ENCODE assay signal across 16 cellular contexts in the genomic region with DNA sequence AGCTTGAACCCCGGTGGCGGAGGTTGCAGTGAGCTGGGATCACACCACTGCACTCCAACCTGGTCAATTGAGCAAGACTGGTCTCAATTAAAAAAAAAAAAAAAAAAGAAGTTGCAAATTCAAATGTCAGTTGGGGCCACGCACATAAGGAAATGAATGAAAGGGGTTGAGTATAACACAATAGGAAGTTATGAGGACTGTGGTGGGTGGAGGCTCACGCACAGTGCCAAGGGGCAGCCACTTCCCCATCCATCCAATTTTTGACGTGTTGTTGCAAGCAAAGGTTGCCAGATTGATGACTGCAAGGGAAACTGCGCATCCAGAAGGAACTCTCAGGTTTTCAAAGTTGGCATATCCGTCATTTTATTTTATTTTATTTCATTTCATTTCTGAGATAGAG.
A peak's percentile ranks its signal among the peaks of the same experiment; 100 is the strongest.
DNase-seq lines count a peak whose midpoint lies in the region; ATAC-seq and TF ChIP-seq lines count a peak whose summit lies in the region.
"Had no signal": no experiment of that assay in that cellular context is flagged by ENCODE, and none has a peak within 500 bp of the region (broad histone marks: within the 10 kb centered on the region; RNA-seq: fewer than 3 reads in every experiment).

No MANE protein-coding gene starts in this region.

- DNase-seq in Right ventricle myocardium inferior (ENCODE audit: missing footprints) (no peak), cardiac septum (ENCODE audit: low spot score) (no peak), SKM-1 (lab: John Stamatoyannopoulos, UW; ENCODE audit: unreplicated experiment) (peak; percentile 68), right cardiac atrium (peak in 2 of 3 donors; percentile 52 to 63), tibial artery (peak; percentile 43 to 66), retina (no peak), hepatocyte (ENCODE audit: low spot score) (no peak)
- DNase-seq in stimulated activated CD4-positive, alpha-beta T cell treated with anti-CD3 and anti-CD28 coated beads, Interleukin-4, amount 100 ng/mL, for 24 hours, result no peak
- DNase-seq: H7, NCI-H1048, NCI-H146, NCI-H345, SIG-M5 had no signal

- intact Hi-C loops in Right ventricle myocardium inferior (cut with DNase I), result no loop called here
- intact Hi-C loops in cardiac septum (cut with DNase I), result no loop called here
- intact Hi-C loops in right cardiac atrium (cut with DNase I), result no loop called here
- intact Hi-C loops in tibial artery (cut with DNase I; ENCODE audit: low total_unique reads), result no loop called here

- TF ChIP-seq CTCF in tibial artery (IDR thresholded peaks at IDR 0.05) (no peak), hepatocyte (IDR thresholded peaks at IDR 0.05; ENCODE audit: poor library complexity) (no peak)

- H3K4me3 ChIP-seq in right cardiac atrium (ENCODE audit: low read length) (no peak overlapping the region), tibial artery (no peak overlapping the region), hepatocyte (no peak overlapping the region)
- H3K4me3 ChIP-seq: BLaER1 treated with 17β-estradiol and CSF1 and Interleukin-3, amounts not matched to agents 10 nM and 100 nM had no signal

- H3K4me1 ChIP-seq in right cardiac atrium (ENCODE audit: control insufficient read depth, insufficient read depth, low read length) (no peaks in the 10 kb centered on the region), tibial artery (no peaks in the 10 kb centered on the region), hepatocyte (ENCODE audit: insufficient read depth) (no peaks in the 10 kb centered on the region)

- peak; percentile 51 for ATAC-seq in Right ventricle myocardium inferior
- peak; percentile 40 to 59 for ATAC-seq in right cardiac atrium
- ATAC-seq: HepG2 had no signal

- no peak overlapping the region for H3K4me2 ChIP-seq in hepatocyte

- no peaks in the 10 kb centered on the region for H3K9me2 ChIP-seq in hepatocyte (replicated peaks; ENCODE audit: insufficient read depth)

- no peak overlapping the region for H2AFZ ChIP-seq in hepatocyte

- H3K9me3 ChIP-seq in right cardiac atrium (ENCODE audit: control insufficient read depth, low read length), result no peaks in the 10 kb centered on the region
- no peaks in the 10 kb centered on the region for H3K9me3 ChIP-seq in tibial artery
- no peaks in the 10 kb centered on the region for H3K9me3 ChIP-seq in hepatocyte (ENCODE audit: low read depth)
- H3K9me3 ChIP-seq: BLaER1 treated with 17β-estradiol and CSF1 and Interleukin-3, amounts not matched to agents 10 nM and 100 nM had no signal

- H3K36me3 ChIP-seq in tibial artery, result no peaks in the 10 kb centered on the region
- H3K36me3 ChIP-seq in hepatocyte (replicated peaks; ENCODE audit: insufficient read depth, low read depth), result no peaks in the 10 kb centered on the region
- H3K36me3 ChIP-seq: BLaER1 treated with 17β-estradiol and CSF1 and Interleukin-3, amounts not matched to agents 10 nM and 100 nM had no signal

- 57% methylated on average over 7 of the region's 7 CpGs for WGBS in right cardiac atrium
- 78% methylated on average over 7 of the region's 7 CpGs for WGBS in hepatocyte (ENCODE audit: low lambda C conversion rate, missing lambda C conversion rate)

- H3K79me2 ChIP-seq in hepatocyte, result no peaks in the 10 kb centered on the region

- H4K20me1 ChIP-seq in hepatocyte (ENCODE audit: insufficient read depth, poor library complexity, severe bottlenecking), result no peaks in the 10 kb centered on the region
- H4K20me1 ChIP-seq: BLaER1 treated with 17β-estradiol and CSF1 and Interleukin-3, amounts not matched to agents 10 nM and 100 nM had no signal

- H3K27me3 ChIP-seq in right cardiac atrium (ENCODE audit: control insufficient read depth, insufficient read depth) (no peaks in the 10 kb centered on the region), tibial artery (no peaks in the 10 kb centered on the region), hepatocyte (no peaks in the 10 kb centered on the region)
- H3K27me3 ChIP-seq: BLaER1 treated with 17β-estradiol and CSF1 and Interleukin-3, amounts not matched to agents 10 nM and 100 nM had no signal

- no peak overlapping the region for H3K27ac ChIP-seq in right cardiac atrium (ENCODE audit: low read length)
- no peak overlapping the region for H3K27ac ChIP-seq in tibial artery
- H3K27ac ChIP-seq in hepatocyte, result no peak overlapping the region
- H3K27ac ChIP-seq: 22Rv1; BLaER1 treated with 17β-estradiol and CSF1 and Interleukin-3, amounts not matched to agents 10 nM and 100 nM had no signal

Comparison
In these comparisons a context has a peak if more than half of its experiments do, and no peak if none do; other contexts are left out.
1. DNase-seq: peak in SKM-1 (single experiment), right cardiac atrium (2 of 3) and tibial artery (2 of 2); none in Right ventricle myocardium inferior (single experiment), cardiac septum (single experiment), retina (single experiment), stimulated activated CD4-positive, alpha-beta T cell treated with anti-CD3 and anti-CD28 coated beads, Interleukin-4, amount 100 ng/mL, for 24 hours (single experiment) and hepatocyte (single experiment).